12 cellular contexts compared by ENCODE assay signal in genomic region chr18:23575309-23575651, GRCh38. TPM values are rescaled to one million over a fixed set of nuclear protein-coding genes. Genes with fewer than 3 reads are reported as not detected.
DNase-seq lines count a peak whose midpoint lies in the region; ATAC-seq and TF ChIP-seq lines count a peak whose summit lies in the region.
"Had no signal": no experiment of that assay in that cellular context is flagged by ENCODE, and none has a peak within 500 bp of the region (broad histone marks: within the 10 kb centered on the region; RNA-seq: fewer than 3 reads in every experiment).

No MANE protein-coding gene starts in this region.

- no peak for ATAC-seq in activated naive CD8-positive, alpha-beta T cell treated with anti-CD3 and anti-CD28 coated beads, Interleukin-2, amount 10 ng/mL, durations not matched to agents 7 days and 5 days (ENCODE audit: low read depth)
- peak; percentile 26 to 38 for ATAC-seq in lower lobe of right lung

- peaks cover 45% of the 10 kb centered on the region for H3K36me3 ChIP-seq in lower lobe of right lung

- no peaks in the 10 kb centered on the region for H3K9me3 ChIP-seq in lower lobe of right lung
- H3K9me3 ChIP-seq: MG63 had no signal

- no peak for TF ChIP-seq CTCF in lower lobe of right lung (IDR thresholded peaks at IDR 0.05)
- TF ChIP-seq CTCF in type B pancreatic cell (conservative IDR thresholded peaks at IDR 0.05): no peak

- no peak overlapping the region for H3K4me3 ChIP-seq in lower lobe of right lung
- H3K4me3 ChIP-seq: MG63 had no signal

- H3K27ac ChIP-seq in lower lobe of right lung: peak overlapping the region; percentile 76

- peaks cover 24% of the 10 kb centered on the region for H3K4me1 Mint-ChIP-seq in activated naive CD8-positive, alpha-beta T cell treated with anti-CD3 and anti-CD28 coated beads, Interleukin-2, amount 10 ng/mL, durations not matched to agents 7 days and 5 days
- peaks cover 30% of the 10 kb centered on the region for H3K4me1 Mint-ChIP-seq in activated naive CD8-positive, alpha-beta T cell treated with anti-CD3 and anti-CD28 coated beads for 36 hours
- H3K4me1 Mint-ChIP-seq in activated CD4-positive, alpha-beta memory T cell treated with anti-CD3 and anti-CD28 coated beads, Interleukin-2, amount 10 ng/mL, durations not matched to agents 7 days and 5 days: peaks cover 58% of the 10 kb centered on the region
- peaks cover 32% of the 10 kb centered on the region for H3K4me1 Mint-ChIP-seq in type B pancreatic cell (ENCODE audit: unreplicated experiment)

- peaks cover 55% of the 10 kb centered on the region for H3K4me1 ChIP-seq in lower lobe of right lung

- H3K27me3 ChIP-seq in lower lobe of right lung (ENCODE audit: low read depth): no peaks in the 10 kb centered on the region
- H3K27me3 ChIP-seq: MG63 had no signal

- peak overlapping the region; percentile 51 for H3K27ac Mint-ChIP-seq in activated naive CD8-positive, alpha-beta T cell treated with anti-CD3 and anti-CD28 coated beads, Interleukin-2, amount 10 ng/mL, durations not matched to agents 7 days and 5 days
- H3K27ac Mint-ChIP-seq in activated naive CD8-positive, alpha-beta T cell treated with anti-CD3 and anti-CD28 coated beads for 36 hours: no peak overlapping the region
- peak overlapping the region; percentile 88 for H3K27ac Mint-ChIP-seq in activated CD4-positive, alpha-beta memory T cell treated with anti-CD3 and anti-CD28 coated beads, Interleukin-2, amount 10 ng/mL, durations not matched to agents 7 days and 5 days
- peak overlapping the region; percentile 57 for H3K27ac Mint-ChIP-seq in type B pancreatic cell

- peaks cover 19% of the 10 kb centered on the region for H3K36me3 Mint-ChIP-seq in activated naive CD8-positive, alpha-beta T cell treated with anti-CD3 and anti-CD28 coated beads, Interleukin-2, amount 10 ng/mL, durations not matched to agents 7 days and 5 days
- peaks cover 28% of the 10 kb centered on the region for H3K36me3 Mint-ChIP-seq in activated naive CD8-positive, alpha-beta T cell treated with anti-CD3 and anti-CD28 coated beads for 36 hours
- H3K36me3 Mint-ChIP-seq in activated CD4-positive, alpha-beta memory T cell treated with anti-CD3 and anti-CD28 coated beads, Interleukin-2, amount 10 ng/mL, durations not matched to agents 7 days and 5 days (ENCODE audit: low read depth): peaks cover 57% of the 10 kb centered on the region
- H3K36me3 Mint-ChIP-seq in type B pancreatic cell: peaks cover 22% of the 10 kb centered on the region

- intact Hi-C loops in lower lobe of right lung (cut with DNase I): no loop called here

- POLR2A ChIA-PET in activated naive CD8-positive, alpha-beta T cell treated with anti-CD3 and anti-CD28 coated beads, Interleukin-2, amount 10 ng/mL, durations not matched to agents 7 days and 5 days (lab: Charles Lee): interaction anchor here (0.9 to 1.3 kb wide), 2 partner anchors 11 to 15 kb away, joined by 3 read pairs; partner anchors contain the start of gene NPC1
- POLR2A ChIA-PET in activated CD4-positive, alpha-beta memory T cell treated with anti-CD3 and anti-CD28 coated beads, Interleukin-2, amount 10 ng/mL, durations not matched to agents 7 days and 5 days (lab: Charles Lee): interaction anchor here (0.8 to 3.0 kb wide), 2 partner anchors 10 to 73 kb away, joined by 3 to 25 read pairs; partner anchors contain the start of genes NPC1 and RMC1

- H3K4me3 Mint-ChIP-seq in activated naive CD8-positive, alpha-beta T cell treated with anti-CD3 and anti-CD28 coated beads, Interleukin-2, amount 10 ng/mL, durations not matched to agents 7 days and 5 days: no peak overlapping the region
- H3K4me3 Mint-ChIP-seq in activated naive CD8-positive, alpha-beta T cell treated with anti-CD3 and anti-CD28 coated beads for 36 hours: no peak overlapping the region
- no peak overlapping the region for H3K4me3 Mint-ChIP-seq in activated CD4-positive, alpha-beta memory T cell treated with anti-CD3 and anti-CD28 coated beads, Interleukin-2, amount 10 ng/mL, durations not matched to agents 7 days and 5 days
- peak overlapping the region; percentile 57 for H3K4me3 Mint-ChIP-seq in type B pancreatic cell

- DNase-seq in activated naive CD8-positive, alpha-beta T cell treated with anti-CD3 and anti-CD28 coated beads, Interleukin-2, amount 10 ng/mL, durations not matched to agents 7 days and 5 days: no peak
- DNase-seq in activated naive CD8-positive, alpha-beta T cell treated with anti-CD3 and anti-CD28 coated beads for 36 hours: no peak
- no peak for DNase-seq in activated CD4-positive, alpha-beta memory T cell treated with anti-CD3 and anti-CD28 coated beads, Interleukin-2, amount 10 ng/mL, durations not matched to agents 7 days and 5 days
- DNase-seq in lower lobe of right lung: no peak
- DNase-seq in type B pancreatic cell (ENCODE audit: extremely low spot score, unreplicated experiment): no peak
- DNase-seq in 8988T: no peak
- no peak for DNase-seq in activated gamma-delta T cell treated with Interleukin-2 at 50 U/mL for 16 hours
- no peak for DNase-seq in NOMO-1 treated with DMSO at 0.1 percent for 48 hours (lab: John Stamatoyannopoulos, UW; ENCODE audit: unreplicated experiment)
- DNase-seq: effector CD8-positive, alpha-beta T cell; MG63; NK-92 treated with Interleukin-12 subunit alpha and Interleukin-12 subunit beta, amount 100 ng/mL, for 24 hours; SIG-M5 had no signal

- H3K9me3 Mint-ChIP-seq in activated naive CD8-positive, alpha-beta T cell treated with anti-CD3 and anti-CD28 coated beads, Interleukin-2, amount 10 ng/mL, durations not matched to agents 7 days and 5 days: no peaks in the 10 kb centered on the region
- no peaks in the 10 kb centered on the region for H3K9me3 Mint-ChIP-seq in activated naive CD8-positive, alpha-beta T cell treated with anti-CD3 and anti-CD28 coated beads for 36 hours
- H3K9me3 Mint-ChIP-seq in activated CD4-positive, alpha-beta memory T cell treated with anti-CD3 and anti-CD28 coated beads, Interleukin-2, amount 10 ng/mL, durations not matched to agents 7 days and 5 days: no peaks in the 10 kb centered on the region
- no peaks in the 10 kb centered on the region for H3K9me3 Mint-ChIP-seq in type B pancreatic cell

- no peaks in the 10 kb centered on the region for H3K27me3 Mint-ChIP-seq in activated naive CD8-positive, alpha-beta T cell treated with anti-CD3 and anti-CD28 coated beads, Interleukin-2, amount 10 ng/mL, durations not matched to agents 7 days and 5 days
- no peaks in the 10 kb centered on the region for H3K27me3 Mint-ChIP-seq in activated naive CD8-positive, alpha-beta T cell treated with anti-CD3 and anti-CD28 coated beads for 36 hours
- no peaks in the 10 kb centered on the region for H3K27me3 Mint-ChIP-seq in activated CD4-positive, alpha-beta memory T cell treated with anti-CD3 and anti-CD28 coated beads, Interleukin-2, amount 10 ng/mL, durations not matched to agents 7 days and 5 days
- no peaks in the 10 kb centered on the region for H3K27me3 Mint-ChIP-seq in type B pancreatic cell

- CTCF ChIA-PET in activated CD4-positive, alpha-beta memory T cell treated with anti-CD3 and anti-CD28 coated beads, Interleukin-2, amount 10 ng/mL, durations not matched to agents 7 days and 5 days (lab: Charles Lee): interaction anchor here (1.4 to 3.5 kb wide), 2 partner anchors 10 to 59 kb away, joined by 3 to 13 read pairs; partner anchors contain the start of gene NPC1

RNA-seq across cellular contexts. Expression of gene NPC1, which starts 11.0 kb away (rescaled TPM):
- total RNA-seq in activated naive CD8-positive, alpha-beta T cell treated with anti-CD3 and anti-CD28 coated beads, Interleukin-2, amount 10 ng/mL, durations not matched to agents 7 days and 5 days: 10 to 100 TPM; 54.5 to 55.3 TPM
- total RNA-seq in activated naive CD8-positive, alpha-beta T cell treated with anti-CD3 and anti-CD28 coated beads for 36 hours: 10 to 100 TPM; 19.7 to 22.3 TPM
- 10 to 100 TPM; 39.8 to 44.8 TPM for total RNA-seq in activated CD4-positive, alpha-beta memory T cell treated with anti-CD3 and anti-CD28 coated beads, Interleukin-2, amount 10 ng/mL, durations not matched to agents 7 days and 5 days
- total RNA-seq in lower lobe of right lung: 114 TPM
- 43.3 and 49.8 TPM in 2 replicates for total RNA-seq in type B pancreatic cell (ENCODE audit: low replicate concordance)
